12 cellular contexts compared by ENCODE assay signal in the genomic region with DNA sequence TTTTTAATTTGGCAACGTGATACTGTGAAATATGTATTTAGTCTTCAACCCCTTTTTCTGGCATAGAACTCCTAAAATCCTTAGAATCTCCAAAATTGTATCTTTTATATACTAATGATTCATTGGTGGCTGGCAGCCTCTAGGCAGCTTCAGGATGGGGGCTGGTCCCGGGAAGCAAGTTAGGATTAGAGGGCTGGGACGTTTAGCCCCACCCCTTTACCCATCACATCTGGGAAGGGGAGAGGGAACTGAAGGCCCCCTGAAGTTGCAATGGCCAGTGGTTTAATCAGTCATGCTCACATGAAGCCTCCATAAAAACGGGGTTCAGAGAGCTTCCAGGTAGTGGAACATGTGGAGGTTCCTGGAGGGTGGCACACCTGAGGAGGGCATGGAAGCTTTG.
"Had no signal": no experiment of that assay in that cellular context is flagged by ENCODE, and none has a peak within 500 bp of the region (broad histone marks: within the 10 kb centered on the region; RNA-seq: fewer than 3 reads in every experiment).

No MANE protein-coding gene starts in this region.

- H3K27ac ChIP-seq: colonic mucosa, hepatocyte, right atrium auricular region had no signal

- H3K4me1 Mint-ChIP-seq: mesothelial cell of epicardium had no signal

- H3K4me2 ChIP-seq: hepatocyte, smooth muscle cell had no signal

- H2AFZ ChIP-seq: hepatocyte had no signal

- H3K4me1 ChIP-seq: colonic mucosa had no signal

- H3K36me3 ChIP-seq: colonic mucosa, right atrium auricular region had no signal

- H3K4me3 Mint-ChIP-seq: mesothelial cell of epicardium had no signal

- H3K36me3 Mint-ChIP-seq: mesothelial cell of epicardium had no signal

- H3K9me3 Mint-ChIP-seq: mesothelial cell of epicardium had no signal

- H3K4me3 ChIP-seq: colonic mucosa, hepatocyte, right atrium auricular region, smooth muscle cell had no signal

- H3K9me3 ChIP-seq: colonic mucosa, right atrium auricular region had no signal

- H3K27ac Mint-ChIP-seq: mesothelial cell of epicardium had no signal

- DNase-seq: activated CD4-positive, CD25-positive, alpha-beta regulatory T cell; activated T-cell treated with anti-CD3 and anti-CD28 coated beads, Interleukin-2, amount 50 U/mL, for 48 hours; caudate nucleus; colonic mucosa; effector CD4-positive, alpha-beta T cell; kidney; T-helper 2 cell; trophoblast cell had no signal

- H3K27me3 ChIP-seq: colonic mucosa, hepatocyte, right atrium auricular region had no signal
